ENCODE assay signal across 28 cellular contexts in genomic region chr3:33650495-33650894, GRCh38.
"Had no signal": no experiment of that assay in that cellular context is flagged by ENCODE, and none has a peak within 500 bp of the region (broad histone marks: within the 10 kb centered on the region; RNA-seq: fewer than 3 reads in every experiment).

No MANE protein-coding gene starts in this region.

- H3K4me2 ChIP-seq: hepatocyte, neural progenitor cell, smooth muscle cell had no signal

- H3K27me3 Mint-ChIP-seq: memory B cell had no signal

- H3K27me3 ChIP-seq: gastrocnemius medialis, heart left ventricle, hepatocyte, neural progenitor cell, right atrium auricular region, stomach, testis, tibial artery, upper lobe of left lung had no signal

- H3K27ac ChIP-seq: epithelial cell of prostate, gastrocnemius medialis, heart left ventricle, hepatocyte, neural progenitor cell, parathyroid adenoma, prostate gland, right atrium auricular region, stomach, testis, tibial artery, upper lobe of left lung had no signal

- H3K27ac Mint-ChIP-seq: memory B cell, nephron, neural progenitor cell had no signal

- H3K4me3 ChIP-seq: gastrocnemius medialis, heart left ventricle, hepatocyte, lung, neural progenitor cell, prostate gland, right atrium auricular region, smooth muscle cell, stomach, testis, tibial artery, upper lobe of left lung had no signal

- ATAC-seq: esophagus mucosa, gastrocnemius medialis, heart left ventricle, left lobe of liver, sciatic nerve had no signal

- H3K9ac ChIP-seq: neural progenitor cell, parathyroid adenoma had no signal

- DNase-seq: cortex of kidney; effector CD4-positive, alpha-beta T cell; foreskin fibroblast; gastrocnemius medialis; heart left ventricle; kidney; stimulated activated CD4-positive, alpha-beta T cell treated with anti-CD3 and anti-CD28 coated beads, Interleukin-12 subunit alpha, Interleukin-12 subunit beta, amount 100 ng/mL, for 4 hours; stimulated activated CD4-positive, alpha-beta T cell treated with anti-CD3 and anti-CD28 coated beads, Interleukin-1b, Interleukin-23, amount 100 ng/mL, for 48 hours; stimulated activated CD4-positive, alpha-beta T cell treated with anti-CD3 and anti-CD28 coated beads, Interleukin-4, amount 100 ng/mL, for 1 hour; stimulated activated CD8-positive, alpha-beta memory T cell treated with anti-CD3 and anti-CD28 coated beads, Interleukin-4, amount 100 ng/mL, for 48 hours; stimulated activated naive CD4-positive, alpha-beta T cell treated with Interleukin-2 at 50 U/mL for 16 hours; stomach; testis; tibial artery; upper lobe of left lung had no signal

- H2AFZ ChIP-seq: hepatocyte, neural progenitor cell, parathyroid adenoma had no signal

- H3K79me2 ChIP-seq: parathyroid adenoma had no signal

- H3K4me1 ChIP-seq: parathyroid adenoma, prostate gland, testis, tibial artery had no signal

- H3K4me3 Mint-ChIP-seq: memory B cell, nephron, neural progenitor cell had no signal

- H3K36me3 ChIP-seq: neural progenitor cell, prostate gland, right atrium auricular region, upper lobe of left lung had no signal

- H3K9me3 Mint-ChIP-seq: memory B cell, nephron, neural progenitor cell had no signal

- H3K9me3 ChIP-seq: gastrocnemius medialis, heart left ventricle, prostate gland, right atrium auricular region, stomach, testis, tibial artery, upper lobe of left lung had no signal
